10 cellular contexts compared by ENCODE assay signal in genomic region chr3:121529308-121529707, GRCh38. TPM values are rescaled to one million over a fixed set of nuclear protein-coding genes. Genes with fewer than 3 reads are reported as not detected.
DNase-seq lines count a peak whose midpoint lies in the region; ATAC-seq, FAIRE-seq and TF ChIP-seq lines count a peak whose summit lies in the region.
"Had no signal": no experiment of that assay in that cellular context is flagged by ENCODE, and none has a peak within 500 bp of the region (broad histone marks: within the 10 kb centered on the region; RNA-seq: fewer than 3 reads in every experiment).

No MANE protein-coding gene starts in this region.

- no peak overlapping the region for H3K4me3 Mint-ChIP-seq in activated T-cell treated with anti-CD3 and anti-CD28 coated beads, Interleukin-2, amount 50 U/mL, for 24 hours
- H3K4me3 Mint-ChIP-seq: activated T-cell treated with anti-CD3 and anti-CD28 coated beads, Interleukin-2, amount 50 U/mL, for 72 hours; CD8-positive, alpha-beta memory T cell had no signal

- no peaks in the 10 kb centered on the region for H3K9me3 Mint-ChIP-seq in activated T-cell treated with anti-CD3 and anti-CD28 coated beads, Interleukin-2, amount 50 U/mL, for 24 hours
- H3K9me3 Mint-ChIP-seq: activated T-cell treated with anti-CD3 and anti-CD28 coated beads, Interleukin-2, amount 50 U/mL, for 72 hours; CD8-positive, alpha-beta memory T cell had no signal

- H3K27ac Mint-ChIP-seq in activated T-cell treated with anti-CD3 and anti-CD28 coated beads, Interleukin-2, amount 50 U/mL, for 24 hours, result no peak overlapping the region
- H3K27ac Mint-ChIP-seq: activated T-cell treated with anti-CD3 and anti-CD28 coated beads, Interleukin-2, amount 50 U/mL, for 72 hours; CD8-positive, alpha-beta memory T cell had no signal

- no peak overlapping the region for H3K4me3 ChIP-seq in cardiac muscle cell

- H3K36me3 ChIP-seq in cardiac muscle cell, result peaks cover 3% of the 10 kb centered on the region

- no peaks in the 10 kb centered on the region for H3K4me1 Mint-ChIP-seq in activated T-cell treated with anti-CD3 and anti-CD28 coated beads, Interleukin-2, amount 50 U/mL, for 24 hours (ENCODE audit: low read depth)
- H3K4me1 Mint-ChIP-seq: CD8-positive, alpha-beta memory T cell had no signal

- no peaks in the 10 kb centered on the region for H3K9me3 ChIP-seq in cardiac muscle cell (ENCODE audit: low read depth)

- DNase-seq in cardiac muscle cell (ENCODE audit: low read depth in 1 of 2, low spot score in 1 of 2), result peak in 1 of 2 donors; percentile 40
- no peak for DNase-seq in Right ventricle myocardium superior
- peak; percentile 41 for DNase-seq in SK-MEL-5 (ENCODE audit: low read depth, low spot score)
- DNase-seq in fibroblast of peridontal ligament (ENCODE audit: extremely low read depth), result peak; percentile 52
- peak; percentile 17 for DNase-seq in urothelium cell line (ENCODE audit: low spot score)
- DNase-seq in activated T-cell treated with anti-CD3 and anti-CD28 coated beads, Interleukin-2, amount 50 U/mL, for 24 hours, result no peak
- no peak for DNase-seq in HUDEP-2 (lab: John Stamatoyannopoulos, UW; ENCODE audit: unreplicated experiment in 76 of 76)
- DNase-seq: activated T-cell treated with anti-CD3 and anti-CD28 coated beads, Interleukin-2, amount 50 U/mL, for 72 hours; CD8-positive, alpha-beta memory T cell had no signal

- no peaks in the 10 kb centered on the region for H3K27me3 ChIP-seq in cardiac muscle cell

- in situ Hi-C loops in SK-MEL-5 (cut with HindIII; ENCODE audit: low pct_unique_long_range_greater_than_20kb, low sequenced_read_pairs), result no loop called here

- intact Hi-C loops in Right ventricle myocardium superior (cut with DNase I), result no loop called here

- H3K27ac ChIP-seq in cardiac muscle cell, result no peak overlapping the region

- no peaks in the 10 kb centered on the region for H3K4me1 ChIP-seq in cardiac muscle cell (ENCODE audit: low read depth)

- FAIRE-seq in urothelium cell line (lab: Jason Lieb, UNC), result no peak

- peak; percentile 60 for TF ChIP-seq CTCF in cardiac muscle cell (IDR thresholded peaks at IDR 0.05; ENCODE audit: low read depth, low read length)

- no peak for ATAC-seq in Right ventricle myocardium superior (ENCODE audit: poor library complexity)
- no peak for ATAC-seq in HG02763 (IDR thresholded peaks at IDR 0.05; ENCODE audit: unreplicated experiment)
- ATAC-seq: activated T-cell treated with anti-CD3 and anti-CD28 coated beads, Interleukin-2, amount 50 U/mL, for 72 hours had no signal

- peaks cover 84% of the 10 kb centered on the region for H3K36me3 Mint-ChIP-seq in activated T-cell treated with anti-CD3 and anti-CD28 coated beads, Interleukin-2, amount 50 U/mL, for 24 hours (ENCODE audit: low read depth)
- H3K36me3 Mint-ChIP-seq: CD8-positive, alpha-beta memory T cell had no signal

- no peaks in the 10 kb centered on the region for H3K27me3 Mint-ChIP-seq in activated T-cell treated with anti-CD3 and anti-CD28 coated beads, Interleukin-2, amount 50 U/mL, for 24 hours
- H3K27me3 Mint-ChIP-seq: CD8-positive, alpha-beta memory T cell had no signal

RNA-seq across cellular contexts. Expression of gene POLQ, which starts 16.5 kb away (rescaled TPM):
- total RNA-seq in cardiac muscle cell, result 3.0 and 7.1 TPM in 2 replicates
- 2.2 and 2.8 TPM in 2 replicates for polyA plus RNA-seq in cardiac muscle cell
- 0.43 TPM for total RNA-seq in Right ventricle myocardium superior
- 5.6 and 5.7 TPM in 2 replicates for total RNA-seq in SK-MEL-5 (2014; rRNA removed; shearing (Covaris generic))
- 3.4 and 3.9 TPM in 2 replicates for polyA plus RNA-seq in SK-MEL-5 (2015; cell fraction: cytosol; rRNA removed)
- polyA plus RNA-seq in SK-MEL-5 (2015; cell fraction: nucleus; rRNA removed), result 13.1 and 21.7 TPM in 2 replicates

RNA-seq across cellular contexts. Expression of gene ARGFX, which starts 38.4 kb away (rescaled TPM):
- total RNA-seq in cardiac muscle cell (not detected in 2 replicates), Right ventricle myocardium superior (not detected)
- polyA plus RNA-seq in cardiac muscle cell, result not detected in 2 replicates
- not detected in 2 replicates for total RNA-seq in SK-MEL-5 (2014; rRNA removed; shearing (Covaris generic))
- polyA plus RNA-seq in SK-MEL-5 (2015; cell fraction: cytosol; rRNA removed), result not detected in 2 replicates
- not detected in 2 replicates for polyA plus RNA-seq in SK-MEL-5 (2015; cell fraction: nucleus; rRNA removed)
- total RNA-seq: activated T-cell treated with anti-CD3 and anti-CD28 coated beads, Interleukin-2, amount 50 U/mL, for 72 hours; CD8-positive, alpha-beta memory T cell had no signal
- polyA plus RNA-seq: CD8-positive, alpha-beta memory T cell had no signal

Comparison
In these comparisons a context has a peak if more than half of its experiments do, and no peak if none do; other contexts are left out.
1. DNase-seq: peak in SK-MEL-5 (single experiment), fibroblast of peridontal ligament (single experiment) and urothelium cell line (single experiment); none in Right ventricle myocardium superior (single experiment), activated T-cell treated with anti-CD3 and anti-CD28 coated beads, Interleukin-2, amount 50 U/mL, for 24 hours (single experiment) and HUDEP-2 (0 of 76).